Comparison of ENCODE assay signal across 1 cellular context in the genomic region with DNA sequence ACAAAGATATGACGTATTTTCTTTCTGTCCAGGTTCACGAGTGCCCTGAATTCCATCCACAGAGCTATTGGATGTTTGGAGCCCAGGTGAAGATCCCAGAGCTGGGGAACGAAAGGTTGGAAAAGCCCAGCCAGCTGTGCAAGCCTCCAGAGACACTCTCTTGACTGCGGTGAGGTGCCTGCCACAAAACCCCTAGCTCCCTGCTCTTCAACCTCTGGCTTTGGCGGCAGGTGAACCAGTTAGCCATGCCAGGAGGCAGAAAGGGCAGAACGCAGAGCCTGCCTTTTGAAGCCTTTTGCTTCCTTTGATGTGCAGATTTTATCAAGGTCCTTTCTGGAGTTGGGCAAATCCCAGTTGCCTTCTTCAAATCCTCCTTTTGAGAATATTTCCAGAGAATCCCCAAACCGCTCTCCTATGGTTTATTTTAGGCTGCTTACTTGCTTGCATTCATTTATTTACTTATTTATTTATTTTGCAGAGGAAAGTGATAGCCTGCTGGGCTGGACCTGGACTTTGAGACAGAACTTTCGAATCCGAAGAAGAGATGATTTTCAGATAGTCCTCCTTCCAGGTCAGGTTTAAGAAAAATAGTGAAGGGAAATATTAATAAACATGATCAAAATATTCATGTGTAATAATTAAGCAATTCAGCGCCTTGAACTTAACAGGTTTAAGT.
TF ChIP-seq lines count a peak whose summit lies in the region.

No MANE protein-coding gene starts in this region.

TF ChIP-seq in HepG2, 621 proteins besides CTCF, POLR2A, EP300 and RAD21 (continued from another document):
- TF ChIP-seq, protein P1, sequence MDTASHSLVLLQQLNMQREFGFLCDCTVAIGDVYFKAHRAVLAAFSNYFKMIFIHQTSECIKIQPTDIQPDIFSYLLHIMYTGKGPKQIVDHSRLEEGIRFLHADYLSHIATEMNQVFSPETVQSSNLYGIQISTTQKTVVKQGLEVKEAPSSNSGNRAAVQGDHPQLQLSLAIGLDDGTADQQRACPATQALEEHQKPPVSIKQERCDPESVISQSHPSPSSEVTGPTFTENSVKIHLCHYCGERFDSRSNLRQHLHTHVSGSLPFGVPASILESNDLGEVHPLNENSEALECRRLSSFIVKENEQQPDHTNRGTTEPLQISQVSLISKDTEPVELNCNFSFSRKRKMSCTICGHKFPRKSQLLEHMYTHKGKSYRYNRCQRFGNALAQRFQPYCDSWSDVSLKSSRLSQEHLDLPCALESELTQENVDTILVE (CRISPR knock-in tag; IDR thresholded peaks at IDR 0.05) = no peak
- no peak for TF ChIP-seq GTF2F1 (IDR thresholded peaks at IDR 0.05; ENCODE audit: low read length)
- TF ChIP-seq, protein P2, sequence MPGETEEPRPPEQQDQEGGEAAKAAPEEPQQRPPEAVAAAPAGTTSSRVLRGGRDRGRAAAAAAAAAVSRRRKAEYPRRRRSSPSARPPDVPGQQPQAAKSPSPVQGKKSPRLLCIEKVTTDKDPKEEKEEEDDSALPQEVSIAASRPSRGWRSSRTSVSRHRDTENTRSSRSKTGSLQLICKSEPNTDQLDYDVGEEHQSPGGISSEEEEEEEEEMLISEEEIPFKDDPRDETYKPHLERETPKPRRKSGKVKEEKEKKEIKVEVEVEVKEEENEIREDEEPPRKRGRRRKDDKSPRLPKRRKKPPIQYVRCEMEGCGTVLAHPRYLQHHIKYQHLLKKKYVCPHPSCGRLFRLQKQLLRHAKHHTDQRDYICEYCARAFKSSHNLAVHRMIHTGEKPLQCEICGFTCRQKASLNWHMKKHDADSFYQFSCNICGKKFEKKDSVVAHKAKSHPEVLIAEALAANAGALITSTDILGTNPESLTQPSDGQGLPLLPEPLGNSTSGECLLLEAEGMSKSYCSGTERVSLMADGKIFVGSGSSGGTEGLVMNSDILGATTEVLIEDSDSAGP (CRISPR knock-in tag; IDR thresholded peaks at IDR 0.05; ENCODE audit: borderline replicate concordance) = no peak
- TF ChIP-seq, protein P3, sequence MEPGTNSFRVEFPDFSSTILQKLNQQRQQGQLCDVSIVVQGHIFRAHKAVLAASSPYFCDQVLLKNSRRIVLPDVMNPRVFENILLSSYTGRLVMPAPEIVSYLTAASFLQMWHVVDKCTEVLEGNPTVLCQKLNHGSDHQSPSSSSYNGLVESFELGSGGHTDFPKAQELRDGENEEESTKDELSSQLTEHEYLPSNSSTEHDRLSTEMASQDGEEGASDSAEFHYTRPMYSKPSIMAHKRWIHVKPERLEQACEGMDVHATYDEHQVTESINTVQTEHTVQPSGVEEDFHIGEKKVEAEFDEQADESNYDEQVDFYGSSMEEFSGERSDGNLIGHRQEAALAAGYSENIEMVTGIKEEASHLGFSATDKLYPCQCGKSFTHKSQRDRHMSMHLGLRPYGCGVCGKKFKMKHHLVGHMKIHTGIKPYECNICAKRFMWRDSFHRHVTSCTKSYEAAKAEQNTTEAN (CRISPR knock-in tag; conservative IDR thresholded peaks at IDR 0.05) = no peak
- TF ChIP-seq GABPB1 (CRISPR knock-in tag; IDR thresholded peaks at IDR 0.05) = no peak
- no peak for TF ChIP-seq ZNF841 (CRISPR knock-in tag; IDR thresholded peaks at IDR 0.05; ENCODE audit: borderline replicate concordance)
- no peak for TF ChIP-seq MED8 (CRISPR knock-in tag; IDR thresholded peaks at IDR 0.05; ENCODE audit: insufficient replicate concordance)
TF ChIP-seq in HepG2: peak in this region for 6.
